1 cellular context compared by ENCODE assay signal in the genomic region with DNA sequence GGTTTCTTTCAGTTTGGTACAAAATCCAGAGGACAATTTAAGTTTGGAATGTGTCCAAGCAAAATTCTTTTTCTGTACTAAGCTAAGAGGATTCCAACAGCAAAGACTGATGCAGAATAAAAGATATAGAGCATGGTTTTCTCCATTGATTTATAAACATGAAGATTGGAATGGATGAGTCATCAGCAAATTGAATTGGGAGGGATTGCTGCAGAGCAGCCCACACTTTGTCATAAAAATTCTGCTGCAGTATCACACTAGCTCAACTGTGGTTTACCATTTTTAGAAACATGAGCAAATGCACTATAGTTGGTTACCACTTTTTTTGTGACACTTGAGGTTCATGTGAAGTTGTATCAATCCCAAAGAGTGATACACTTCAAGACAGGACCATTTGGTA.
TF ChIP-seq lines count a peak whose summit lies in the region.

No MANE protein-coding gene starts in this region.

TF ChIP-seq in HEK293, 187 proteins besides CTCF, POLR2A, EP300 and RAD21 (continued from another document):
- TF ChIP-seq, protein P1, sequence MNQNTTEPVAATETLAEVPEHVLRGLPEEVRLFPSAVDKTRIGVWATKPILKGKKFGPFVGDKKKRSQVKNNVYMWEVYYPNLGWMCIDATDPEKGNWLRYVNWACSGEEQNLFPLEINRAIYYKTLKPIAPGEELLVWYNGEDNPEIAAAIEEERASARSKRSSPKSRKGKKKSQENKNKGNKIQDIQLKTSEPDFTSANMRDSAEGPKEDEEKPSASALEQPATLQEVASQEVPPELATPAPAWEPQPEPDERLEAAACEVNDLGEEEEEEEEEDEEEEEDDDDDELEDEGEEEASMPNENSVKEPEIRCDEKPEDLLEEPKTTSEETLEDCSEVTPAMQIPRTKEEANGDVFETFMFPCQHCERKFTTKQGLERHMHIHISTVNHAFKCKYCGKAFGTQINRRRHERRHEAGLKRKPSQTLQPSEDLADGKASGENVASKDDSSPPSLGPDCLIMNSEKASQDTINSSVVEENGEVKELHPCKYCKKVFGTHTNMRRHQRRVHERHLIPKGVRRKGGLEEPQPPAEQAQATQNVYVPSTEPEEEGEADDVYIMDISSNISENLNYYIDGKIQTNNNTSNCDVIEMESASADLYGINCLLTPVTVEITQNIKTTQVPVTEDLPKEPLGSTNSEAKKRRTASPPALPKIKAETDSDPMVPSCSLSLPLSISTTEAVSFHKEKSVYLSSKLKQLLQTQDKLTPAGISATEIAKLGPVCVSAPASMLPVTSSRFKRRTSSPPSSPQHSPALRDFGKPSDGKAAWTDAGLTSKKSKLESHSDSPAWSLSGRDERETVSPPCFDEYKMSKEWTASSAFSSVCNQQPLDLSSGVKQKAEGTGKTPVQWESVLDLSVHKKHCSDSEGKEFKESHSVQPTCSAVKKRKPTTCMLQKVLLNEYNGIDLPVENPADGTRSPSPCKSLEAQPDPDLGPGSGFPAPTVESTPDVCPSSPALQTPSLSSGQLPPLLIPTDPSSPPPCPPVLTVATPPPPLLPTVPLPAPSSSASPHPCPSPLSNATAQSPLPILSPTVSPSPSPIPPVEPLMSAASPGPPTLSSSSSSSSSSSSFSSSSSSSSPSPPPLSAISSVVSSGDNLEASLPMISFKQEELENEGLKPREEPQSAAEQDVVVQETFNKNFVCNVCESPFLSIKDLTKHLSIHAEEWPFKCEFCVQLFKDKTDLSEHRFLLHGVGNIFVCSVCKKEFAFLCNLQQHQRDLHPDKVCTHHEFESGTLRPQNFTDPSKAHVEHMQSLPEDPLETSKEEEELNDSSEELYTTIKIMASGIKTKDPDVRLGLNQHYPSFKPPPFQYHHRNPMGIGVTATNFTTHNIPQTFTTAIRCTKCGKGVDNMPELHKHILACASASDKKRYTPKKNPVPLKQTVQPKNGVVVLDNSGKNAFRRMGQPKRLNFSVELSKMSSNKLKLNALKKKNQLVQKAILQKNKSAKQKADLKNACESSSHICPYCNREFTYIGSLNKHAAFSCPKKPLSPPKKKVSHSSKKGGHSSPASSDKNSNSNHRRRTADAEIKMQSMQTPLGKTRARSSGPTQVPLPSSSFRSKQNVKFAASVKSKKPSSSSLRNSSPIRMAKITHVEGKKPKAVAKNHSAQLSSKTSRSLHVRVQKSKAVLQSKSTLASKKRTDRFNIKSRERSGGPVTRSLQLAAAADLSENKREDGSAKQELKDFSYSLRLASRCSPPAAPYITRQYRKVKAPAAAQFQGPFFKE (tag by site-specific recombination; IDR thresholded peaks at IDR 0.05; ENCODE audit: borderline replicate concordance): no peak
- TF ChIP-seq FEZF1 (tag by site-specific recombination; IDR thresholded peaks at IDR 0.05) (0 out of 2 replicates have a peak, but pooled peaks have one; percentile 16), ZNF350 (tag by site-specific recombination; IDR thresholded peaks at IDR 0.05) (0 out of 2 replicates have a peak, but pooled peaks have one; percentile 9), ZNF830 (tag by site-specific recombination; IDR thresholded peaks at IDR 0.05; ENCODE audit: low read depth) (no peak), ZNF600 (tag by site-specific recombination; IDR thresholded peaks at IDR 0.05) (peak; percentile 95), ZNF777 (tag by site-specific recombination; IDR thresholded peaks at IDR 0.05; ENCODE audit: borderline replicate concordance) (no peak), ZNF544 (tag by site-specific recombination; IDR thresholded peaks at IDR 0.05) (no peak), ZNF707 (tag by site-specific recombination; IDR thresholded peaks at IDR 0.05) (no peak), BCL11A (tag by site-specific recombination; IDR thresholded peaks at IDR 0.05; ENCODE audit: low read depth) (no peak), KLF8 (tag by site-specific recombination; IDR thresholded peaks at IDR 0.05) (0 out of 2 replicates have a peak, but pooled peaks have one; percentile 18), ZNF366 (tag by site-specific recombination; conservative IDR thresholded peaks at IDR 0.05) (peak; percentile 54), ZEB2 (tag by site-specific recombination; IDR thresholded peaks at IDR 0.05) (peak; percentile 77), ZXDB (tag by site-specific recombination; IDR thresholded peaks at IDR 0.05) (0 out of 2 replicates have a peak, but pooled peaks have one; percentile 24), ZFHX2 (tag by site-specific recombination; conservative IDR thresholded peaks at IDR 0.05) (peak; percentile 67), IKZF3 (tag by site-specific recombination; IDR thresholded peaks at IDR 0.05) (no peak), ZNF214 (tag by site-specific recombination; IDR thresholded peaks at IDR 0.05; ENCODE audit: borderline replicate concordance) (no peak), KLF7 (tag by site-specific recombination; IDR thresholded peaks at IDR 0.05; ENCODE audit: borderline replicate concordance) (no peak), ZNF660 (tag by site-specific recombination; IDR thresholded peaks at IDR 0.05) (peak; percentile 70; the same call in 1 of the 2 replicates)
- TF ChIP-seq, protein P2, sequence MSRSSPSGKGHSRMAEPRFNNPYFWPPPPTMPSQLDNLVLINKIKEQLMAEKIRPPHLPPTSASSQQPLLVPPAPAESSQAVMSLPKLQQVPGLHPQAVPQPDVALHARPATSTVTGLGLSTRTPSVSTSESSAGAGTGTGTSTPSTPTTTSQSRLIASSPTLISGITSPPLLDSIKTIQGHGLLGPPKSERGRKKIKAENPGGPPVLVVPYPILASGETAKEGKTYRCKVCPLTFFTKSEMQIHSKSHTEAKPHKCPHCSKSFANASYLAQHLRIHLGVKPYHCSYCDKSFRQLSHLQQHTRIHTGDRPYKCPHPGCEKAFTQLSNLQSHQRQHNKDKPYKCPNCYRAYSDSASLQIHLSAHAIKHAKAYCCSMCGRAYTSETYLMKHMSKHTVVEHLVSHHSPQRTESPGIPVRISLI (tag by site-specific recombination; IDR thresholded peaks at IDR 0.05): no peak
- TF ChIP-seq, protein P3, sequence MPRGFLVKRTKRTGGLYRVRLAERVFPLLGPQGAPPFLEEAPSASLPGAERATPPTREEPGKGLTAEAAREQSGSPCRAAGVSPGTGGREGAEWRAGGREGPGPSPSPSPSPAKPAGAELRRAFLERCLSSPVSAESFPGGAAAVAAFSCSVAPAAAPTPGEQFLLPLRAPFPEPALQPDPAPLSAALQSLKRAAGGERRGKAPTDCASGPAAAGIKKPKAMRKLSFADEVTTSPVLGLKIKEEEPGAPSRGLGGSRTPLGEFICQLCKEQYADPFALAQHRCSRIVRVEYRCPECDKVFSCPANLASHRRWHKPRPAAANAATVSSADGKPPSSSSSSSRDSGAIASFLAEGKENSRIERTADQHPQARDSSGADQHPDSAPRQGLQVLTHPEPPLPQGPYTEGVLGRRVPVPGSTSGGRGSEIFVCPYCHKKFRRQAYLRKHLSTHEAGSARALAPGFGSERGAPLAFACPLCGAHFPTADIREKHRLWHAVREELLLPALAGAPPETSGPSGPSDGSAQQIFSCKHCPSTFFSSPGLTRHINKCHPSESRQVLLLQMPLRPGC (tag by site-specific recombination; IDR thresholded peaks at IDR 0.05): no peak
- TF ChIP-seq, protein P4, sequence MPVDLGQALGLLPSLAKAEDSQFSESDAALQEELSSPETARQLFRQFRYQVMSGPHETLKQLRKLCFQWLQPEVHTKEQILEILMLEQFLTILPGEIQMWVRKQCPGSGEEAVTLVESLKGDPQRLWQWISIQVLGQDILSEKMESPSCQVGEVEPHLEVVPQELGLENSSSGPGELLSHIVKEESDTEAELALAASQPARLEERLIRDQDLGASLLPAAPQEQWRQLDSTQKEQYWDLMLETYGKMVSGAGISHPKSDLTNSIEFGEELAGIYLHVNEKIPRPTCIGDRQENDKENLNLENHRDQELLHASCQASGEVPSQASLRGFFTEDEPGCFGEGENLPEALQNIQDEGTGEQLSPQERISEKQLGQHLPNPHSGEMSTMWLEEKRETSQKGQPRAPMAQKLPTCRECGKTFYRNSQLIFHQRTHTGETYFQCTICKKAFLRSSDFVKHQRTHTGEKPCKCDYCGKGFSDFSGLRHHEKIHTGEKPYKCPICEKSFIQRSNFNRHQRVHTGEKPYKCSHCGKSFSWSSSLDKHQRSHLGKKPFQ (tag by site-specific recombination; IDR thresholded peaks at IDR 0.05): no peak
- TF ChIP-seq, protein P5, sequence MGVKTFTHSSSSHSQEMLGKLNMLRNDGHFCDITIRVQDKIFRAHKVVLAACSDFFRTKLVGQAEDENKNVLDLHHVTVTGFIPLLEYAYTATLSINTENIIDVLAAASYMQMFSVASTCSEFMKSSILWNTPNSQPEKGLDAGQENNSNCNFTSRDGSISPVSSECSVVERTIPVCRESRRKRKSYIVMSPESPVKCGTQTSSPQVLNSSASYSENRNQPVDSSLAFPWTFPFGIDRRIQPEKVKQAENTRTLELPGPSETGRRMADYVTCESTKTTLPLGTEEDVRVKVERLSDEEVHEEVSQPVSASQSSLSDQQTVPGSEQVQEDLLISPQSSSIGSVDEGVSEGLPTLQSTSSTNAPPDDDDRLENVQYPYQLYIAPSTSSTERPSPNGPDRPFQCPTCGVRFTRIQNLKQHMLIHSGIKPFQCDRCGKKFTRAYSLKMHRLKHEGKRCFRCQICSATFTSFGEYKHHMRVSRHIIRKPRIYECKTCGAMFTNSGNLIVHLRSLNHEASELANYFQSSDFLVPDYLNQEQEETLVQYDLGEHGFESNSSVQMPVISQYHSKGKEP (tag by site-specific recombination; IDR thresholded peaks at IDR 0.05): peak; percentile 84
- TF ChIP-seq, protein P6, sequence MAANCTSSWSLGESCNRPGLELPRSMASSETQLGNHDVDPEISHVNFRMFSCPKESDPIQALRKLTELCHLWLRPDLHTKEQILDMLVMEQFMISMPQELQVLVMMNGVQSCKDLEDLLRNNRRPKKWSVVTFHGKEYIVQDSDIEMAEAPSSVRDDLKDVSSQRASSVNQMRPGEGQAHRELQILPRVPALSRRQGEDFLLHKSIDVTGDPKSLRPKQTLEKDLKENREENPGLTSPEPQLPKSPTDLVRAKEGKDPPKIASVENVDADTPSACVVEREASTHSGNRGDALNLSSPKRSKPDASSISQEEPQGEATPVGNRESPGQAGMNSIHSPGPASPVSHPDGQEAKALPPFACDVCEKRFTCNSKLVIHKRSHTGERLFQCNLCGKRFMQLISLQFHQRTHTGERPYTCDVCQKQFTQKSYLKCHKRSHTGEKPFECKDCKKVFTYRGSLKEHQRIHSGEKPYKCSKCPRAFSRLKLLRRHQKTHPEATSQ (tag by site-specific recombination; IDR thresholded peaks at IDR 0.05): no peak
- TF ChIP-seq, protein P7, sequence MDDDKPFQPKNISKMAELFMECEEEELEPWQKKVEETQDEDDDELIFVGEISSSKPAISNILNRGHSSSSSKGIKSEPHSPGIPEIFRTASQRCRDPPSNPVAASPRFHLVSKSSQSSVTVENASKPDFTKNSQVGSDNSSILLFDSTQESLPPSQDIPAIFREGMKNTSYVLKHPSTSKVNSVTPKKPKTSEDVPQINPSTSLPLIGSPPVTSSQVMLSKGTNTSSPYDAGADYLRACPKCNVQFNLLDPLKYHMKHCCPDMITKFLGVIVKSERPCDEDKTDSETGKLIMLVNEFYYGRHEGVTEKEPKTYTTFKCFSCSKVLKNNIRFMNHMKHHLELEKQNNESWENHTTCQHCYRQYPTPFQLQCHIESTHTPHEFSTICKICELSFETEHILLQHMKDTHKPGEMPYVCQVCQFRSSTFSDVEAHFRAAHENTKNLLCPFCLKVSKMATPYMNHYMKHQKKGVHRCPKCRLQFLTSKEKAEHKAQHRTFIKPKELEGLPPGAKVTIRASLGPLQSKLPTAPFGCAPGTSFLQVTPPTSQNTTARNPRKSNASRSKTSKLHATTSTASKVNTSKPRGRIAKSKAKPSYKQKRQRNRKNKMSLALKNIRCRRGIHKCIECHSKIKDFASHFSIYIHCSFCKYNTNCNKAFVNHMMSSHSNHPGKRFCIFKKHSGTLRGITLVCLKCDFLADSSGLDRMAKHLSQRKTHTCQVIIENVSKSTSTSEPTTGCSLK (tag by site-specific recombination; IDR thresholded peaks at IDR 0.05): no peak
- TF ChIP-seq, protein P8, sequence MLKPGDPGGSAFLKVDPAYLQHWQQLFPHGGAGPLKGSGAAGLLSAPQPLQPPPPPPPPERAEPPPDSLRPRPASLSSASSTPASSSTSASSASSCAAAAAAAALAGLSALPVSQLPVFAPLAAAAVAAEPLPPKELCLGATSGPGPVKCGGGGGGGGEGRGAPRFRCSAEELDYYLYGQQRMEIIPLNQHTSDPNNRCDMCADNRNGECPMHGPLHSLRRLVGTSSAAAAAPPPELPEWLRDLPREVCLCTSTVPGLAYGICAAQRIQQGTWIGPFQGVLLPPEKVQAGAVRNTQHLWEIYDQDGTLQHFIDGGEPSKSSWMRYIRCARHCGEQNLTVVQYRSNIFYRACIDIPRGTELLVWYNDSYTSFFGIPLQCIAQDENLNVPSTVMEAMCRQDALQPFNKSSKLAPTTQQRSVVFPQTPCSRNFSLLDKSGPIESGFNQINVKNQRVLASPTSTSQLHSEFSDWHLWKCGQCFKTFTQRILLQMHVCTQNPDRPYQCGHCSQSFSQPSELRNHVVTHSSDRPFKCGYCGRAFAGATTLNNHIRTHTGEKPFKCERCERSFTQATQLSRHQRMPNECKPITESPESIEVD (tag by site-specific recombination; IDR thresholded peaks at IDR 0.05): peak; percentile 50; the same call in 1 of the 2 replicates
